In genomic region chr22:45262195-45262930, GRCh38 we compare ENCODE assay signal across 28 cellular contexts. TPM values are rescaled to one million over a fixed set of nuclear protein-coding genes. Genes with fewer than 3 reads are reported as not detected.
DNase-seq lines count a peak whose midpoint lies in the region; ATAC-seq and TF ChIP-seq lines count a peak whose summit lies in the region.
"Had no signal": no experiment of that assay in that cellular context is flagged by ENCODE, and none has a peak within 500 bp of the region (broad histone marks: within the 10 kb centered on the region; RNA-seq: fewer than 3 reads in every experiment).

No MANE protein-coding gene starts in this region.

- H3K4me3 Mint-ChIP-seq in activated naive CD4-positive, alpha-beta T cell treated with anti-CD3 and anti-CD28 coated beads, Interleukin-2, amount 10 ng/mL, durations not matched to agents 7 days and 5 days: no peak overlapping the region
- H3K4me3 Mint-ChIP-seq: CD8-positive, alpha-beta T cell; nephron progenitor cell; stimulated activated naive CD8-positive, alpha-beta T cell treated with anti-CD3 and anti-CD28 coated beads, Interleukin-15, Interleukin-2, amounts not matched to agents 100 ng/mL and 50 ng/mL, for 24 hours; T-cell had no signal

- H2AFZ ChIP-seq in OCI-LY3 (ENCODE audit: low read depth, low read length): no peak overlapping the region

- H3K36me3 ChIP-seq in right atrium auricular region (no peaks in the 10 kb centered on the region), OCI-LY3 (replicated peaks; ENCODE audit: low read depth, low read length) (no peaks in the 10 kb centered on the region), BE2C (no peaks in the 10 kb centered on the region)
- H3K36me3 ChIP-seq: cardiac muscle cell, MG63, prostate gland had no signal

- no peak overlapping the region for H3K27ac Mint-ChIP-seq in activated naive CD4-positive, alpha-beta T cell treated with anti-CD3 and anti-CD28 coated beads, Interleukin-2, amount 10 ng/mL, durations not matched to agents 7 days and 5 days
- H3K27ac Mint-ChIP-seq: CD8-positive, alpha-beta T cell; nephron progenitor cell; stimulated activated naive CD8-positive, alpha-beta T cell treated with anti-CD3 and anti-CD28 coated beads, Interleukin-15, Interleukin-2, amounts not matched to agents 100 ng/mL and 50 ng/mL, for 24 hours; T-cell had no signal

- H3K27me3 Mint-ChIP-seq in activated naive CD4-positive, alpha-beta T cell treated with anti-CD3 and anti-CD28 coated beads, Interleukin-2, amount 10 ng/mL, durations not matched to agents 7 days and 5 days: peaks cover 76% of the 10 kb centered on the region

- peak overlapping the region; percentile 69 for H3K4me2 ChIP-seq in OCI-LY3 (ENCODE audit: low read length)

- DNase-seq in left ventricle myocardium superior: no peak
- no peak for DNase-seq in right atrium auricular region (ENCODE audit: low spot score)
- peak; percentile 57 for DNase-seq in medulla oblongata (ENCODE audit: extremely low spot score)
- DNase-seq in activated naive CD4-positive, alpha-beta T cell treated with anti-CD3 and anti-CD28 coated beads, Interleukin-2, amount 10 ng/mL, durations not matched to agents 7 days and 5 days: no peak
- DNase-seq in NCI-H1930 (lab: John Stamatoyannopoulos, UW): no peak
- DNase-seq in BE2C: no peak
- DNase-seq: activated CD4-positive, alpha-beta T cell treated with anti-CD3 and anti-CD28 coated beads, Interleukin-2, amount 50 U/mL, for 4 hours; activated gamma-delta T cell treated with Interleukin-2 at 50 U/mL for 16 hours; amniotic stem cell; CD8-positive, alpha-beta T cell; dorsolateral prefrontal cortex; foreskin fibroblast; MG63; NCI-H2029; nephron progenitor cell; stimulated activated CD4-positive, alpha-beta T cell treated with anti-CD3 and anti-CD28 coated beads, Interleukin-2, amount 100 ng/mL, for 24 hours; T-cell had no signal

- H3K9me3 ChIP-seq in right atrium auricular region (no peaks in the 10 kb centered on the region), OCI-LY3 (ENCODE audit: insufficient read depth, low read length) (no peaks in the 10 kb centered on the region), BE2C (no peaks in the 10 kb centered on the region)
- H3K9me3 ChIP-seq: MG63, prostate gland had no signal

- H3K4me1 Mint-ChIP-seq in activated naive CD4-positive, alpha-beta T cell treated with anti-CD3 and anti-CD28 coated beads, Interleukin-2, amount 10 ng/mL, durations not matched to agents 7 days and 5 days: no peaks in the 10 kb centered on the region

- no peak overlapping the region for H3K9ac ChIP-seq in OCI-LY3 (ENCODE audit: low read length)

- no peaks in the 10 kb centered on the region for H3K9me3 Mint-ChIP-seq in activated naive CD4-positive, alpha-beta T cell treated with anti-CD3 and anti-CD28 coated beads, Interleukin-2, amount 10 ng/mL, durations not matched to agents 7 days and 5 days
- H3K9me3 Mint-ChIP-seq: CD8-positive, alpha-beta T cell; stimulated activated naive CD8-positive, alpha-beta T cell treated with anti-CD3 and anti-CD28 coated beads, Interleukin-15, Interleukin-2, amounts not matched to agents 100 ng/mL and 50 ng/mL, for 24 hours had no signal

- H4K20me1 ChIP-seq in OCI-LY3 (ENCODE audit: insufficient read depth, low read length): peaks cover 12% of the 10 kb centered on the region

- TF ChIP-seq CTCF in right atrium auricular region (IDR thresholded peaks at IDR 0.05): no peak
- no peak for TF ChIP-seq CTCF in OCI-LY3 (IDR thresholded peaks at IDR 0.05; ENCODE audit: low read depth, low read length)
- no peak for TF ChIP-seq CTCF in BE2C (IDR thresholded peaks at IDR 0.05; ENCODE audit: low read depth, low read length)

- H3K79me2 ChIP-seq in OCI-LY3 (ENCODE audit: low read length): no peaks in the 10 kb centered on the region

- peak; percentile 22 for ATAC-seq in left ventricle myocardium superior
- ATAC-seq in GM18498 (IDR thresholded peaks at IDR 0.05; ENCODE audit: unreplicated experiment): no peak
- ATAC-seq: CD8-positive, alpha-beta T cell had no signal

- intact Hi-C loops in left ventricle myocardium superior (cut with micrococcal nuclease): loop anchor here (10.0 kb wide), 1 partner anchor 292 kb away; no protein-coding TSS in a partner anchor

- H3K27me3 ChIP-seq in right atrium auricular region (no peaks in the 10 kb centered on the region), OCI-LY3 (ENCODE audit: low read depth, low read length) (peaks cover 76% of the 10 kb centered on the region), BE2C (no peaks in the 10 kb centered on the region)
- H3K27me3 ChIP-seq: cardiac muscle cell, dorsolateral prefrontal cortex, MG63 had no signal

- CTCF ChIA-PET in activated naive CD4-positive, alpha-beta T cell treated with anti-CD3 and anti-CD28 coated beads, Interleukin-2, amount 10 ng/mL, durations not matched to agents 7 days and 5 days (lab: Charles Lee): interaction anchor here (0.6 to 1.2 kb wide), 4 partner anchors 9 to 255 kb away, joined by 3 to 4 read pairs (median 3); no protein-coding TSS in a partner anchor

- H3K27ac ChIP-seq in right atrium auricular region (no peak overlapping the region), OCI-LY3 (ENCODE audit: low read length) (no peak overlapping the region)
- H3K27ac ChIP-seq: cardiac muscle cell, epithelial cell of prostate, prostate gland had no signal

- H3K4me1 ChIP-seq in right atrium auricular region (peaks cover 0 to 14% of the 10 kb centered on the region in 2 donors), OCI-LY3 (ENCODE audit: low read length) (peaks cover 30% of the 10 kb centered on the region), BE2C (peaks cover 14% of the 10 kb centered on the region)

- no peaks in the 10 kb centered on the region for H3K36me3 Mint-ChIP-seq in activated naive CD4-positive, alpha-beta T cell treated with anti-CD3 and anti-CD28 coated beads, Interleukin-2, amount 10 ng/mL, durations not matched to agents 7 days and 5 days
- H3K36me3 Mint-ChIP-seq: CD8-positive, alpha-beta T cell; T-cell had no signal

- no peak overlapping the region for H3K4me3 ChIP-seq in right atrium auricular region
- peak overlapping the region; percentile 44 for H3K4me3 ChIP-seq in OCI-LY3 (ENCODE audit: low read length)
- no peak overlapping the region for H3K4me3 ChIP-seq in BE2C (ENCODE audit: low read depth, low read length)
- H3K4me3 ChIP-seq: cardiac muscle cell, dorsolateral prefrontal cortex, MG63, prostate gland had no signal

RNA-seq across cellular contexts. Expression of gene KIAA0930, which starts 21.7 kb away (rescaled TPM):
- total RNA-seq in left ventricle myocardium superior (24.1 TPM), right atrium auricular region (10 to 100 TPM; 13.0 to 20.4 TPM)
- 77.2 TPM for polyA plus RNA-seq in BE2C (2012; ENCODE audit: insufficient read depth, insufficient read length, low read depth)

RNA-seq across cellular contexts. Expression of gene UPK3A, which starts 22.4 kb away (rescaled TPM):
- total RNA-seq in left ventricle myocardium superior: 0.25 TPM
- total RNA-seq in right atrium auricular region: not detected
- polyA plus RNA-seq in BE2C (2012; ENCODE audit: insufficient read depth, insufficient read length, low read depth): not detected
- total RNA-seq: A673; CD8-positive, alpha-beta T cell; mesenteric fat pad; NCI-H460; skeletal muscle tissue; T-cell had no signal
- polyA plus RNA-seq: cardiac muscle cell, keratinocyte had no signal

RNA-seq across cellular contexts. Expression of gene FAM118A, which starts 47.4 kb away (rescaled TPM):
- total RNA-seq in left ventricle myocardium superior (20.7 TPM), right atrium auricular region (10 to 100 TPM; 11.6 to 12.4 TPM)
- polyA plus RNA-seq in BE2C (2012; ENCODE audit: insufficient read depth, insufficient read length, low read depth): 50.9 TPM
